ENCODE assay signal across 8 cellular contexts in the genomic region with DNA sequence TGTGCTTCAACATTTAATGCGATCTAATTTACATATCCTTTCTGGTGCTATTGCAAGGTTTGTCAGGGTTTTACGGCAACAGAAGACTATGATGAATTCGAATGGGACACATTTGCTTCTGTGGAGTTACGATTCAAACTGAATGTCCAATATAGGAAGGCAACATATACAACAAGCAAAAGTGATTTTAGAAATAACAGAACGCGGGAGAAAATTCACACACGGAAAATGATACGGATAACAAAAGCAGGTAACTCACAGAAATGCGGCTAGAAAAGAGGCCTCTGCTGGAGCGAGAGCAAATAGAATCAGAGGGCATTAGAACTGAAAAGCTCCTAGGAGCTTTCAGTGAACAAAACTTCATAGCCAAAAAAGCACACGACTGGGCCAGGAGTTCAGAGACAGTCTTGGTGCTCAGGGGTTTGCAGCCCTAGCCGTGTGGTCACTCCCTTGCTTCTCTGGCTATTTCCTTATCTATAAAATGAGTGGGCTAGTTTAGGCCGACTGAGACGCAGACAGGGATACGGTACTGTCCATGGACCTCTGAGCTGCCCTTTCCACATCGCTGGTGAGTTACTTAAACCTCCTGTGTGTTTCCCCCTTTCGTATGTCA. TPM values are rescaled to one million over a fixed set of nuclear protein-coding genes. Genes with fewer than 3 reads are reported as not detected.
A peak's percentile ranks its signal among the peaks of the same experiment; 100 is the strongest.
DNase-seq lines count a peak whose midpoint lies in the region; ATAC-seq and TF ChIP-seq lines count a peak whose summit lies in the region.

No MANE protein-coding gene starts in this region.

- H4K91ac ChIP-seq in mesenchymal stem cell (ENCODE audit: low read length): no peak overlapping the region

- no peaks in the 10 kb centered on the region for H3K9me3 ChIP-seq in mesenchymal stem cell (ENCODE audit: control insufficient read depth, low read length)

- H2BK12ac ChIP-seq in mesenchymal stem cell (ENCODE audit: low read length in 2 of 2): no peak overlapping the region

- DNase-seq in AG09309 (ENCODE audit: low read depth): no peak
- peak; percentile 87 for DNase-seq in OCI-M1 (lab: John Stamatoyannopoulos, UW)
- DNase-seq in choroid plexus epithelial cell (ENCODE audit: low read depth): no peak
- DNase-seq in mesenchymal stem cell: no peak
- DNase-seq in midbrain (lab: John Stamatoyannopoulos, UW): no peak
- DNase-seq in NCI-H2081 treated with DMSO at 0.1 percent for 48 hours (lab: John Stamatoyannopoulos, UW): no peak

- peak overlapping the region in 1 of 2 experiments; percentile 48 for H3K18ac ChIP-seq in mesenchymal stem cell (ENCODE audit: low read depth in 1 of 2, low read length in 2 of 2)

- no peak overlapping the region for H3K23ac ChIP-seq in mesenchymal stem cell (ENCODE audit: low read length in 2 of 2)

- peak overlapping the region; percentile 50 for H3K27ac ChIP-seq in mesenchymal stem cell (ENCODE audit: low read length, poor library complexity, severe bottlenecking)

- H3K14ac ChIP-seq in mesenchymal stem cell (ENCODE audit: low read length in 2 of 2): peak overlapping the region in 1 of 2 experiments; percentile 28

- peak overlapping the region; percentile 93 for H3K4me2 ChIP-seq in mesenchymal stem cell (ENCODE audit: low read length, poor library complexity, severe bottlenecking)

- H3K36me3 ChIP-seq in mesenchymal stem cell (ENCODE audit: control insufficient read depth in 1 of 2, insufficient read depth in 2 of 2, low read depth in 1 of 2, low read length in 2 of 2): no peaks in the 10 kb centered on the region

- H3K79me1 ChIP-seq in mesenchymal stem cell (replicated peaks; ENCODE audit: low read length, poor library complexity, severe bottlenecking): peaks cover 1% of the 10 kb centered on the region

- H3K4me1 ChIP-seq in mesenchymal stem cell (ENCODE audit: control insufficient read depth, insufficient read depth, low read depth, low read length): peaks cover 1% of the 10 kb centered on the region

- H2AFZ ChIP-seq in mesenchymal stem cell (ENCODE audit: low read depth, low read length): peak overlapping the region; percentile 27

- H2BK5ac ChIP-seq in mesenchymal stem cell (ENCODE audit: low read depth, low read length, poor library complexity, severe bottlenecking): no peak overlapping the region

- H3K9ac ChIP-seq in mesenchymal stem cell (ENCODE audit: low read length): peak overlapping the region; percentile 98

- 16% methylated on average over 15 of the region's 17 CpGs for WGBS in mesenchymal stem cell

- no peak overlapping the region for H4K8ac ChIP-seq in mesenchymal stem cell (ENCODE audit: low read length)

- ATAC-seq in GM18499 (IDR thresholded peaks at IDR 0.05; ENCODE audit: insufficient read depth, unreplicated experiment) (peak; percentile 19), HG02943 (IDR thresholded peaks at IDR 0.05; ENCODE audit: low read depth, unreplicated experiment) (peak; percentile 33)

- TF ChIP-seq CTCF in AG09309 (IDR thresholded peaks at IDR 0.05; ENCODE audit: control insufficient read depth, insufficient read depth, low read depth, low read length, missing control alignments): no peak
- no peak for TF ChIP-seq CTCF in choroid plexus epithelial cell (conservative IDR thresholded peaks at IDR 0.05; ENCODE audit: low read depth, low read length)

- no peak overlapping the region for H2AK5ac ChIP-seq in mesenchymal stem cell (ENCODE audit: low read length, severe bottlenecking)

- H3K4ac ChIP-seq in mesenchymal stem cell (ENCODE audit: low read depth in 1 of 2, low read length in 2 of 2): peak overlapping the region in 1 of 2 experiments; percentile 82

- H3K4me3 ChIP-seq in AG09309 (ENCODE audit: control insufficient read depth, low read depth, low read length) (peak overlapping the region; percentile 100), choroid plexus epithelial cell (ENCODE audit: low read depth, low read length) (peak overlapping the region; percentile 97), mesenchymal stem cell (ENCODE audit: insufficient read depth in 1 of 2, low read depth in 1 of 2, low read length in 2 of 2) (peak overlapping the region; percentile 90 to 95)

- no peak overlapping the region for H2BK15ac ChIP-seq in mesenchymal stem cell (ENCODE audit: low read depth, poor library complexity, severe bottlenecking)

- H3K27me3 ChIP-seq in mesenchymal stem cell (ENCODE audit: control insufficient read depth in 1 of 2, insufficient read depth in 1 of 2, low read length in 2 of 2): no peaks in the 10 kb centered on the region

- no peak overlapping the region for H2BK120ac ChIP-seq in mesenchymal stem cell (ENCODE audit: low read depth, low read length)

RNA-seq across cellular contexts. Expression of gene TAX1BP1, which starts 0.6 kb away (rescaled TPM):
- 106 TPM for polyA plus RNA-seq in mesenchymal stem cell (2013, experiment 1 of 2)
- polyA plus RNA-seq in mesenchymal stem cell (2013, experiment 2 of 2): 109 TPM
